29 cellular contexts compared by ENCODE assay signal in the genomic region with DNA sequence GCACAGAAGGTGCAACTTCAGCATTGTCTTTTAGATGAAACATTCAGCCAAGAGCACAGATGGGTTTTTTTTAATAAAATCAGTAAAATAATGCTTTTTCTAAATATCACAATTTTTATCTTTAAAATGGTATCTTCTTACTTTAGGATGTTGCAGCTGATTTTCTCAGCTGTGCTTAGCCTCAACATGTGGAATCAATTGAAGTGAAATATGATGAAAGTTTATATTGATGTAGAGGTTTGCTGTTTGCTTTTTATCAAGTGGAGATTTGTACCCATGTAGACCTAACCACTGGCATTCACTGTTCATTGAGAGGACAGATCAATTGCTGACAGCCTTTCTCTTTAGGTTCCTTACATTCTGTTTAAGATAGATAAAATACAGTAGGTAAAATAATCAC.
"Had no signal": no experiment of that assay in that cellular context is flagged by ENCODE, and none has a peak within 500 bp of the region (broad histone marks: within the 10 kb centered on the region; RNA-seq: fewer than 3 reads in every experiment).

No MANE protein-coding gene starts in this region.

- H3K4me3 Mint-ChIP-seq: immature natural killer cell; naive thymus-derived CD8-positive, alpha-beta T cell; nephron; neural crest cell; stimulated activated effector memory CD8-positive, alpha-beta T cell treated with anti-CD3 and anti-CD28 coated beads, Interleukin-12 subunit alpha, Interleukin-12 subunit beta, amount 100 ng/mL, for 72 hours; stimulated activated naive CD8-positive, alpha-beta T cell treated with anti-CD3 and anti-CD28 coated beads, Interleukin-15, amount 100 ng/mL, for 72 hours; type B pancreatic cell had no signal

- H3K9me3 ChIP-seq: left lung, lower lobe of right lung, pancreas, prostate gland, tibial nerve, uterus had no signal

- H3K36me3 ChIP-seq: pancreas, prostate gland, uterus had no signal

- H3K27me3 ChIP-seq: left lung, pancreas, tibial nerve, uterus had no signal

- H3K27ac ChIP-seq: left lung, lower lobe of right lung, pancreas, prostate gland, skin epidermis, tibial nerve, uterus had no signal

- DNase-seq: hypothalamus; immature natural killer cell; kidney; left colon; left lung; lower lobe of right lung; mammary epithelial cell; mesenchymal stem cell; naive thymus-derived CD8-positive, alpha-beta T cell; nucleus accumbens; pancreas; retina; right cardiac atrium; stimulated activated CD4-positive, alpha-beta T cell treated with anti-CD3 and anti-CD28 coated beads, Interleukin-12 subunit alpha, Interleukin-12 subunit beta, amount 100 ng/mL, for 4 hours; stimulated activated CD4-positive, alpha-beta T cell treated with anti-CD3 and anti-CD28 coated beads, Interleukin-15, amount 100 ng/mL, for 24 hours; stimulated activated CD4-positive, alpha-beta T cell treated with anti-CD3 and anti-CD28 coated beads, Interleukin-2, amount 100 ng/mL, for 24 hours; stimulated activated CD4-positive, alpha-beta T cell treated with anti-CD3 and anti-CD28 coated beads, Interleukin-4, amount 100 ng/mL, for 1 hour; stimulated activated naive CD4-positive, alpha-beta T cell treated with Interleukin-2 at 50 U/mL for 16 hours; stimulated activated naive CD8-positive, alpha-beta T cell treated with anti-CD3 and anti-CD28 coated beads, Interleukin-15, amount 100 ng/mL, for 72 hours; substantia nigra; uterus had no signal

- H3K9me3 Mint-ChIP-seq: immature natural killer cell; naive thymus-derived CD8-positive, alpha-beta T cell; nephron; neural crest cell; stimulated activated effector memory CD8-positive, alpha-beta T cell treated with anti-CD3 and anti-CD28 coated beads, Interleukin-12 subunit alpha, Interleukin-12 subunit beta, amount 100 ng/mL, for 72 hours; stimulated activated naive CD8-positive, alpha-beta T cell treated with anti-CD3 and anti-CD28 coated beads, Interleukin-15, amount 100 ng/mL, for 72 hours; type B pancreatic cell had no signal

- H3K27me3 Mint-ChIP-seq: naive thymus-derived CD8-positive, alpha-beta T cell; stimulated activated naive CD8-positive, alpha-beta T cell treated with anti-CD3 and anti-CD28 coated beads, Interleukin-15, amount 100 ng/mL, for 72 hours; type B pancreatic cell had no signal

- H3K27ac Mint-ChIP-seq: immature natural killer cell; naive thymus-derived CD8-positive, alpha-beta T cell; nephron; stimulated activated effector memory CD8-positive, alpha-beta T cell treated with anti-CD3 and anti-CD28 coated beads, Interleukin-12 subunit alpha, Interleukin-12 subunit beta, amount 100 ng/mL, for 72 hours; stimulated activated naive CD8-positive, alpha-beta T cell treated with anti-CD3 and anti-CD28 coated beads, Interleukin-15, amount 100 ng/mL, for 72 hours; type B pancreatic cell had no signal

- H3K4me1 ChIP-seq: left lung, pancreas, prostate gland, uterus had no signal

- ATAC-seq: left colon; left lung; lower lobe of right lung; naive thymus-derived CD8-positive, alpha-beta T cell; pancreas; right cardiac atrium; sciatic nerve; stimulated activated effector memory CD8-positive, alpha-beta T cell treated with anti-CD3 and anti-CD28 coated beads, Interleukin-12 subunit alpha, Interleukin-12 subunit beta, amount 100 ng/mL, for 72 hours; stimulated activated naive CD8-positive, alpha-beta T cell treated with anti-CD3 and anti-CD28 coated beads, Interleukin-15, amount 100 ng/mL, for 72 hours had no signal

- H3K36me3 Mint-ChIP-seq: stimulated activated effector memory CD8-positive, alpha-beta T cell treated with anti-CD3 and anti-CD28 coated beads, Interleukin-12 subunit alpha, Interleukin-12 subunit beta, amount 100 ng/mL, for 72 hours had no signal

- H3K4me1 Mint-ChIP-seq: immature natural killer cell; neural crest cell; stimulated activated effector memory CD8-positive, alpha-beta T cell treated with anti-CD3 and anti-CD28 coated beads, Interleukin-12 subunit alpha, Interleukin-12 subunit beta, amount 100 ng/mL, for 72 hours; stimulated activated naive CD8-positive, alpha-beta T cell treated with anti-CD3 and anti-CD28 coated beads, Interleukin-15, amount 100 ng/mL, for 72 hours had no signal

- H3K4me3 ChIP-seq: left lung, lower lobe of right lung, pancreas, prostate gland, skin epidermis, tibial nerve, uterus had no signal
